Comparison of ENCODE assay signal across 1 cellular context in the genomic region with DNA sequence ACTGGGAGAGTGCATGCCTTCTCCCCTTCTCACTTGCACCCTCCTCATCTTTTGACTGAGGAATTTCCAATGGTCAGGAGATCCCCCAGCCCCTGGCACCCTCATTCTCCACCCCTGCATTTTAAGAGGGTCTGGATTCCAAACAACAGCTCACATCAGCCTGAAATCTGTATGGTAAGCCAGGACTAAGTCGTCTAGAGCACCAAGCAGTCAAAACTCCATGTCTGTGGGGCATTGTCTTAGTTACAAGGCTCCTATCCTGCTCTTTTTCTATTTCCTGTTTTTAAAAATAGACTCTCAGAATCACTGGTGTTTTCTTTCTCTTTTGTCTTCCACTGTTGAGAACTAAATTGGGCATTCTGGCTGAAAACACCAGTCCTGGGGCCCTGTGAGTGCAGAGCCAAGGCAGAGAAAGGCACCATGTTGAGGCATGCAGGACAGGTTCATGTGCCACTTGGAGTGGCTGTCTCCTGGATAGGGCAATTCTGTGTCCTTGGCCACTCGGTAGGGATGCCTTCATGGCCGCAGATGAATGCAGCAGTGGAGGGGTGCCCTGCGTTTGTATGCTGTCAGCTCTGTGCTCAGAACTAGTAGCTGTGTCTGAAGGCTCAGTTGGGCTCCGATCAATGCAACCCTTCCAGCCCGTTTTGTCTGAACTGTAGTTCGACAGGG.
TF ChIP-seq lines count a peak whose summit lies in the region.

No MANE protein-coding gene starts in this region.

TF ChIP-seq in WTC11, 78 proteins besides CTCF, POLR2A, EP300 and RAD21 (continued from another document):
- TF ChIP-seq, protein P1, sequence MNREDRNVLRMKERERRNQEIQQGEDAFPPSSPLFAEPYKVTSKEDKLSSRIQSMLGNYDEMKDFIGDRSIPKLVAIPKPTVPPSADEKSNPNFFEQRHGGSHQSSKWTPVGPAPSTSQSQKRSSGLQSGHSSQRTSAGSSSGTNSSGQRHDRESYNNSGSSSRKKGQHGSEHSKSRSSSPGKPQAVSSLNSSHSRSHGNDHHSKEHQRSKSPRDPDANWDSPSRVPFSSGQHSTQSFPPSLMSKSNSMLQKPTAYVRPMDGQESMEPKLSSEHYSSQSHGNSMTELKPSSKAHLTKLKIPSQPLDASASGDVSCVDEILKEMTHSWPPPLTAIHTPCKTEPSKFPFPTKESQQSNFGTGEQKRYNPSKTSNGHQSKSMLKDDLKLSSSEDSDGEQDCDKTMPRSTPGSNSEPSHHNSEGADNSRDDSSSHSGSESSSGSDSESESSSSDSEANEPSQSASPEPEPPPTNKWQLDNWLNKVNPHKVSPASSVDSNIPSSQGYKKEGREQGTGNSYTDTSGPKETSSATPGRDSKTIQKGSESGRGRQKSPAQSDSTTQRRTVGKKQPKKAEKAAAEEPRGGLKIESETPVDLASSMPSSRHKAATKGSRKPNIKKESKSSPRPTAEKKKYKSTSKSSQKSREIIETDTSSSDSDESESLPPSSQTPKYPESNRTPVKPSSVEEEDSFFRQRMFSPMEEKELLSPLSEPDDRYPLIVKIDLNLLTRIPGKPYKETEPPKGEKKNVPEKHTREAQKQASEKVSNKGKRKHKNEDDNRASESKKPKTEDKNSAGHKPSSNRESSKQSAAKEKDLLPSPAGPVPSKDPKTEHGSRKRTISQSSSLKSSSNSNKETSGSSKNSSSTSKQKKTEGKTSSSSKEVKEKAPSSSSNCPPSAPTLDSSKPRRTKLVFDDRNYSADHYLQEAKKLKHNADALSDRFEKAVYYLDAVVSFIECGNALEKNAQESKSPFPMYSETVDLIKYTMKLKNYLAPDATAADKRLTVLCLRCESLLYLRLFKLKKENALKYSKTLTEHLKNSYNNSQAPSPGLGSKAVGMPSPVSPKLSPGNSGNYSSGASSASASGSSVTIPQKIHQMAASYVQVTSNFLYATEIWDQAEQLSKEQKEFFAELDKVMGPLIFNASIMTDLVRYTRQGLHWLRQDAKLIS (CRISPR knock-in tag; IDR thresholded peaks at IDR 0.05; ENCODE audit: borderline replicate concordance) = no peak
- TF ChIP-seq ZNF138 (CRISPR knock-in tag; conservative IDR thresholded peaks at IDR 0.05) (no peak), EMX1 (CRISPR knock-in tag; IDR thresholded peaks at IDR 0.05) (no peak), ZNF416 (CRISPR knock-in tag; IDR thresholded peaks at IDR 0.05) (no peak), GABPB1 (CRISPR knock-in tag; IDR thresholded peaks at IDR 0.05) (no peak), CBFB (CRISPR knock-in tag; IDR thresholded peaks at IDR 0.05; ENCODE audit: low read depth) (no peak), ETV6 (CRISPR knock-in tag; IDR thresholded peaks at IDR 0.05) (no peak), SMAD4 (CRISPR knock-in tag; IDR thresholded peaks at IDR 0.05) (no peak)
- TF ChIP-seq, protein P2, sequence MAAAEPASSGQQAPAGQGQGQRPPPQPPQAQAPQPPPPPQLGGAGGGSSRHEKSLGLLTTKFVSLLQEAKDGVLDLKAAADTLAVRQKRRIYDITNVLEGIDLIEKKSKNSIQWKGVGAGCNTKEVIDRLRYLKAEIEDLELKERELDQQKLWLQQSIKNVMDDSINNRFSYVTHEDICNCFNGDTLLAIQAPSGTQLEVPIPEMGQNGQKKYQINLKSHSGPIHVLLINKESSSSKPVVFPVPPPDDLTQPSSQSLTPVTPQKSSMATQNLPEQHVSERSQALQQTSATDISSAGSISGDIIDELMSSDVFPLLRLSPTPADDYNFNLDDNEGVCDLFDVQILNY (CRISPR knock-in tag; IDR thresholded peaks at IDR 0.05) = no peak
- TF ChIP-seq, protein P3, sequence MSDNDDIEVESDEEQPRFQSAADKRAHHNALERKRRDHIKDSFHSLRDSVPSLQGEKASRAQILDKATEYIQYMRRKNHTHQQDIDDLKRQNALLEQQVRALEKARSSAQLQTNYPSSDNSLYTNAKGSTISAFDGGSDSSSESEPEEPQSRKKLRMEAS (CRISPR knock-in tag; IDR thresholded peaks at IDR 0.05) = no peak
